In genomic region chr19:33274663-33275558, GRCh38 we compare ENCODE assay signal across 19 cellular contexts. TPM values are rescaled to one million over a fixed set of nuclear protein-coding genes. Genes with fewer than 3 reads are reported as not detected.
DNase-seq lines count a peak whose midpoint lies in the region; ATAC-seq, FAIRE-seq and TF ChIP-seq lines count a peak whose summit lies in the region.
"Had no signal": no experiment of that assay in that cellular context is flagged by ENCODE, and none has a peak within 500 bp of the region (broad histone marks: within the 10 kb centered on the region; RNA-seq: fewer than 3 reads in every experiment).

No MANE protein-coding gene starts in this region.

- ATAC-seq in PC-3 (no peak), HG03521 (IDR thresholded peaks at IDR 0.05; ENCODE audit: unreplicated experiment) (no peak), HG02852 (IDR thresholded peaks at IDR 0.05; ENCODE audit: unreplicated experiment) (no peak)

- H4K20me1 ChIP-seq in BLaER1 (no peaks in the 10 kb centered on the region), PC-3 (ENCODE audit: low read length) (no peaks in the 10 kb centered on the region), osteoblast (ENCODE audit: insufficient read depth, low read length) (no peaks in the 10 kb centered on the region)

- TF ChIP-seq CTCF in PC-3 (conservative IDR thresholded peaks at IDR 0.05; ENCODE audit: low read depth, low read length) (no peak), kidney (IDR thresholded peaks at IDR 0.05; ENCODE audit: borderline replicate concordance, extremely low read depth, insufficient read depth) (no peak), osteoblast (IDR thresholded peaks at IDR 0.05; ENCODE audit: extremely low read depth, low read depth, low read length) (no peak), dorsolateral prefrontal cortex (IDR thresholded peaks at IDR 0.05 in 54 of 56, conservative IDR thresholded peaks at IDR 0.05 in 2 of 56; ENCODE audit: low read depth in 1 of 56, partially characterized antibody in 56 of 56) (no peak)

- POLR2A ChIA-PET in PC-3 (lab: Charles Lee; ENCODE audit: unreplicated experiment) = no interaction called here

- H3K36me3 ChIP-seq in BLaER1 (no peaks in the 10 kb centered on the region), PC-3 (ENCODE audit: low read depth, low read length) (no peaks in the 10 kb centered on the region), kidney (ENCODE audit: control insufficient read depth in 1 of 2, insufficient read depth in 2 of 2, low read length in 2 of 2) (no peaks in the 10 kb centered on the region), osteoblast (ENCODE audit: insufficient read depth, low read length) (no peaks in the 10 kb centered on the region)
- H3K36me3 ChIP-seq: tibial artery had no signal

- H3K27me3 ChIP-seq in BLaER1 (no peaks in the 10 kb centered on the region), PC-3 (ENCODE audit: low read length) (no peaks in the 10 kb centered on the region), osteoblast (ENCODE audit: insufficient read depth, low read length) (no peaks in the 10 kb centered on the region), dorsolateral prefrontal cortex (no peaks in the 10 kb centered on the region)

- H3K4me2 ChIP-seq in BLaER1 (peak overlapping the region; percentile 85), PC-3 (ENCODE audit: low read length) (peak overlapping the region; percentile 41), osteoblast (ENCODE audit: insufficient read depth, low read length) (peak overlapping the region; percentile 50)

- H3K79me2 ChIP-seq in PC-3 (ENCODE audit: low read length) = no peaks in the 10 kb centered on the region
- no peaks in the 10 kb centered on the region for H3K79me2 ChIP-seq in osteoblast (ENCODE audit: insufficient read depth, low read length)

- H3K27ac ChIP-seq in BLaER1 = 0 out of 2 replicates have a peak overlapping the region, but pooled peaks have one; percentile 26
- H3K27ac ChIP-seq in PC-3 (ENCODE audit: low read length) = no peak overlapping the region
- H3K27ac ChIP-seq in kidney (ENCODE audit: low read depth in 2 of 2, low read length in 2 of 2) = no peak overlapping the region
- H3K27ac ChIP-seq in osteoblast (ENCODE audit: low read depth, low read length) = no peak overlapping the region
- H3K27ac ChIP-seq in dorsolateral prefrontal cortex = no peak overlapping the region
- H3K27ac ChIP-seq: tibial artery had no signal

- intact Hi-C loops in PC-3 (cut with micrococcal nuclease) = no loop called here
- intact Hi-C loops in kidney (cut with DNase I) = no loop called here
- intact Hi-C loops in dorsolateral prefrontal cortex (cut with DNase I) = no loop called here
- intact Hi-C loops in head of caudate nucleus (cut with DNase I) = no loop called here

- H3K4me3 ChIP-seq in BLaER1 (no peak overlapping the region), PC-3 (ENCODE audit: low read length) (no peak overlapping the region), kidney (ENCODE audit: low read length in 2 of 2) (no peak overlapping the region), osteoblast (ENCODE audit: insufficient read depth, low read length) (no peak overlapping the region), dorsolateral prefrontal cortex (no peak overlapping the region)
- H3K4me3 ChIP-seq: tibial artery had no signal

- BruUV-seq in PC-3 (replicated peaks; lab: Mats Ljungman, UMichigan) = no TSS peak

- H3K9ac ChIP-seq in BLaER1 = no peak overlapping the region
- no peak overlapping the region for H3K9ac ChIP-seq in PC-3 (ENCODE audit: low read length)
- H3K9ac ChIP-seq in kidney (ENCODE audit: low read length in 2 of 2) = no peak overlapping the region

- H3K9me2 ChIP-seq in PC-3 (replicated peaks; ENCODE audit: low read length) = no peaks in the 10 kb centered on the region

- no peaks in the 10 kb centered on the region for H3F3A ChIP-seq in PC-3 (ENCODE audit: low read length, unreplicated experiment)

- FAIRE-seq in kidney (lab: Jason Lieb, UNC) = no peak

- H2AFZ ChIP-seq in PC-3 (ENCODE audit: low read length) (peak overlapping the region; percentile 45; the same call in 1 of the 2 replicates), osteoblast (ENCODE audit: low read length) (no peak overlapping the region)

- H3K4me1 ChIP-seq in BLaER1 (peaks cover 81% of the 10 kb centered on the region), PC-3 (ENCODE audit: insufficient read depth, low read length) (peaks cover 11% of the 10 kb centered on the region), kidney (ENCODE audit: control insufficient read depth in 1 of 2, insufficient read depth in 1 of 2, low read depth in 1 of 2, low read length in 2 of 2) (peaks cover 3 to 5% of the 10 kb centered on the region in 2 donors), osteoblast (ENCODE audit: insufficient read depth, low read length) (peaks cover 16% of the 10 kb centered on the region)

- CTCF ChIA-PET in PC-3 (lab: Charles Lee) = no interaction called here

- DNase-seq in PC-3 = no peak
- peak; percentile 48 for DNase-seq in kidney
- DNase-seq in osteoblast (ENCODE audit: insufficient read length, low spot score, missing footprints) = no peak
- no peak for DNase-seq in dorsolateral prefrontal cortex
- DNase-seq in head of caudate nucleus = no peak
- DNase-seq: Karpas-422, NCI-H1092, NCI-H2081 treated with DMSO at 0.1 percent for 48 hours, NCI-H510A treated with DMSO at 0.1 percent for 48 hours had no signal

- H3K9me3 ChIP-seq in BLaER1 = no peaks in the 10 kb centered on the region
- H3K9me3 ChIP-seq in PC-3 (ENCODE audit: low read length) = no peaks in the 10 kb centered on the region
- H3K9me3 ChIP-seq in kidney (ENCODE audit: control insufficient read depth in 1 of 2, low read length in 2 of 2) = no peaks in the 10 kb centered on the region
- no peaks in the 10 kb centered on the region for H3K9me3 ChIP-seq in osteoblast (ENCODE audit: low read depth, low read length)
- H3K9me3 ChIP-seq: tibial artery had no signal

RNA-seq across cellular contexts. Expression of gene CEBPA, which starts 27.4 kb away (rescaled TPM):
- total RNA-seq in PC-3 (2014; rRNA removed) = 2.9 and 6.3 TPM in 2 replicates
- total RNA-seq in kidney = 7.1 TPM
- polyA plus RNA-seq in kidney (ENCODE audit: insufficient read depth, low read depth, low replicate concordance) = 6.6 TPM
- 3.6 and 5.0 TPM in 2 replicates for total RNA-seq in osteoblast
- 10 to 100 TPM in 88 of 120 experiments, 1 to 10 TPM in 32; 6.2 to 29.6 (median 11.6) TPM for total RNA-seq in dorsolateral prefrontal cortex
- polyA plus RNA-seq: fibroblast of lung had no signal

RNA-seq across cellular contexts. Expression of gene SLC7A10, which starts 49.3 kb away (rescaled TPM):
- total RNA-seq in PC-3 (2014; rRNA removed) (not detected in 2 replicates), kidney (not detected), osteoblast (not detected in 2 replicates), dorsolateral prefrontal cortex (10 to 100 TPM in 34 of 120 experiments, 1 to 10 TPM in 86; 2.9 to 33.9 (median 8.5) TPM)
- polyA plus RNA-seq in kidney (ENCODE audit: insufficient read depth, low read depth, low replicate concordance) = 0.41 TPM
- total RNA-seq: fibroblast of lung; HFFc6; natural killer cell treated with Interleukin-12 subunit alpha and Interleukin-12 subunit beta and Interleukin-15 and Interleukin-18, amount 100 ng/mL, for 72 hours; renal cortical epithelial cell; SK-MEL-5 had no signal
- polyA plus RNA-seq: fibroblast of lung, immature natural killer cell had no signal
